ENCODE assay signal across 8 cellular contexts in the genomic region with DNA sequence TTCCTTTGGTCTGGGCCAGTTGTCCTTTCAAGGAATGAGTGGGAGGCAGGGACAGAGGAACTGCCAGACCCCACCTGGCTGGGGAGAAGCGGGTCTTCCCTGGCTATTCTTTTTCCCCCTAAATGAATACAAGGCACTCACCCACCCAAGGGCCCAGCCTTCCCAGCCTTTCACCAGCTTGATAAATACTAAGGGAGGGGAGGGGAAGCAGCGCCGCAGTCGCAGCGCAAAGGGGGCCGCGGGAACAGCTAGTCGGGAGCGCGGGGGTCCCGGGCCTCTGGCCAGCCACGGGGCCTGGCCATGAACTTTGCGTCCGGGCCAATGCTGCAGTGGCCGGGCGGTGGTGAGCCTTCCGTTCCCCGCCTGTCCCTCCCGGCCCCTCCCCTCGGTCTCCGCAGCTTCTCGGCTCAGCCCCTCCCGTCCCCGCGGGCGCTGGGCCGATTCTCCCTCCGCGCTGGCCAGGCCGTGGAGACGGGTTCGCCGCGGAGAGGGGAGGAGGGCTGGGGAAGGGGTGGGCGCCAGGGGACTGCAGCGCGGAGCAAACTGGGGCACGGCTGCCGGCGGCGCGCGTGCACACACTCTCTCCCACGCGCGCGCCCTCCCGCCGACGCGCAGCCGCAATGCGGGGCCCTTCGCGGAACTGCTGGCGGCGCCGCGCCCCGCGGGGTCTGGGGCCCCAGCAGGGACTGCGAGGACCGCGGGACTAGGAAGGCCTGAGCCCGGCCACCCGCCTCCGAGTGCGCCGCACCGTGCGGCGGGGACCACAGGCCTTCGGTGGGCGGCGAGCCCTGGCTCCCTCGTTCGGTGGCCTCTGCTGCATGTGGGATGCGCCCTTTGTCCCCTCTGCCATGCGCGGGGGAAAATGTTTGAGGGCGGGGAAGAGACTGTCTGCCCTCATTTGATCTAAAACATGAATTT.
DNase-seq lines count a peak whose midpoint lies in the region; ATAC-seq and TF ChIP-seq lines count a peak whose summit lies in the region.

No MANE protein-coding gene starts in this region.

- H3K36me3 Mint-ChIP-seq in progenitor cell of endocrine pancreas (ENCODE audit: insufficient read depth) = no peaks in the 10 kb centered on the region

- ATAC-seq in HCT116 (peak; percentile 64), SK-N-SH treated with all-trans-retinoic acid at 6 μM for 48 hours (peak; percentile 72), GM21723 (IDR thresholded peaks at IDR 0.05; ENCODE audit: unreplicated experiment) (no peak), GM18502 (IDR thresholded peaks at IDR 0.05; ENCODE audit: poor library complexity, unreplicated experiment) (no peak)

- RAD21 ChIA-PET in HCT116 (lab: Charles Lee; ENCODE audit: low non-redundant PET in 1 of 2, low total read pairs in 2 of 2, uncharacterized antibody in 2 of 2, unreplicated experiment in 2 of 2) = no interaction called here

- H3K27me3 ChIP-seq in ACC112 (ENCODE audit: insufficient read depth, low read length) (peaks cover 32% of the 10 kb centered on the region), HCT116 (ENCODE audit: insufficient read depth, low read length) (no peaks in the 10 kb centered on the region)

- H2AFZ ChIP-seq in ACC112 (ENCODE audit: low read length, unreplicated experiment) = peak overlapping the region; percentile 57
- no peak overlapping the region for H2AFZ ChIP-seq in HCT116 (ENCODE audit: low read depth, low read length, poor library complexity, severe bottlenecking)

- POLR2A ChIA-PET in HCT116 (lab: Charles Lee) = no interaction called here

- H3K9ac ChIP-seq in HCT116 (ENCODE audit: low read length) = no peak overlapping the region

- H3K4me1 Mint-ChIP-seq in progenitor cell of endocrine pancreas (ENCODE audit: low read depth) = no peaks in the 10 kb centered on the region

- DNase-seq in HCT116 (ENCODE audit: low read depth, low spot score) (no peak), anterior cingulate cortex (lab: John Stamatoyannopoulos, UW) (peak in 55 of 58 donors; percentile 15 to 86 (median 65)), hepatic stellate cell (ENCODE audit: low spot score) (peak; percentile 51), progenitor cell of endocrine pancreas (ENCODE audit: low spot score, unreplicated experiment) (peak; percentile 69)

- peak overlapping the region; percentile 75 for H3K4me3 Mint-ChIP-seq in progenitor cell of endocrine pancreas (ENCODE audit: low read depth)

- no peak for TF ChIP-seq POLR2A in HCT116 (IDR thresholded peaks at IDR 0.05; ENCODE audit: borderline replicate concordance, extremely low read depth, insufficient read depth, insufficient read length)

- peak overlapping the region; percentile 91 for H3K27ac Mint-ChIP-seq in progenitor cell of endocrine pancreas

- intact Hi-C loops in HCT116 (cut with micrococcal nuclease) = no loop called here

- no peak for TF ChIP-seq CTCF in HCT116 (IDR thresholded peaks at IDR 0.05 in 2 of 3, conservative IDR thresholded peaks at IDR 0.05 in 1 of 3; ENCODE audit: borderline replicate concordance in 1 of 3, insufficient read depth in 1 of 3, low read depth in 2 of 3, low read length in 2 of 3)
- TF ChIP-seq CTCF in progenitor cell of endocrine pancreas (IDR thresholded peaks at IDR 0.05; ENCODE audit: unreplicated experiment) = no peak

- no peaks in the 10 kb centered on the region for H3K9me2 ChIP-seq in HCT116 (ENCODE audit: insufficient read depth)

- peak overlapping the region; percentile 52 for H3K4me2 ChIP-seq in HCT116 (ENCODE audit: low read length)

- no peaks in the 10 kb centered on the region for H3K9me3 Mint-ChIP-seq in progenitor cell of endocrine pancreas (ENCODE audit: low read depth)

- H3K4me1 ChIP-seq in ACC112 (ENCODE audit: control insufficient read depth, insufficient read depth, low read length, unreplicated experiment) (no peaks in the 10 kb centered on the region), HCT116 (ENCODE audit: control insufficient read depth in 1 of 2, insufficient read depth in 2 of 2, low read length in 2 of 2) (peaks cover 0 to 7% of the 10 kb centered on the region in 2 experiments; a peak in 1 of 4 replicates)

- H3K36me3 ChIP-seq in ACC112 (ENCODE audit: insufficient read depth, low read length) = no peaks in the 10 kb centered on the region
- no peaks in the 10 kb centered on the region for H3K36me3 ChIP-seq in HCT116 (ENCODE audit: control insufficient read depth in 1 of 2, insufficient read depth in 2 of 2, low read length in 2 of 2)

- TF ChIP-seq RAD21 in HCT116 (IDR thresholded peaks at IDR 0.05; ENCODE audit: low read depth) = no peak

- H3K4me3 ChIP-seq in ACC112 (ENCODE audit: low read depth, low read length) (peak overlapping the region; percentile 91), HCT116 (replicated peaks in 1 of 2; ENCODE audit: low read depth in 1 of 2, low read length in 2 of 2) (peak overlapping the region; percentile 4 to 23; a peak in 2 of 4 replicates)

- no peaks in the 10 kb centered on the region for H4K20me1 ChIP-seq in HCT116 (ENCODE audit: insufficient read depth)

- BruUV-seq in HCT116 (replicated peaks; lab: Mats Ljungman, UMichigan) = no TSS peak

- no peaks in the 10 kb centered on the region for H3K79me2 ChIP-seq in ACC112 (ENCODE audit: control insufficient read depth, insufficient read depth, low read length, unreplicated experiment)
- H3K79me2 ChIP-seq in HCT116 (ENCODE audit: insufficient read depth, low read length) = no peaks in the 10 kb centered on the region

- CTCF ChIA-PET in HCT116 (lab: Charles Lee) = interaction anchor here (1.0 to 1.8 kb wide), 2 partner anchors 10 to 12 kb away, joined by 3 to 6 read pairs; no protein-coding TSS in a partner anchor

- H3K27ac ChIP-seq in ACC112 (ENCODE audit: low read depth, low read length) = no peak overlapping the region
- H3K27ac ChIP-seq in HCT116 (ENCODE audit: low read depth, low read length) = no peak overlapping the region

- peaks cover 4% of the 10 kb centered on the region for H3K27me3 Mint-ChIP-seq in progenitor cell of endocrine pancreas

- no peaks in the 10 kb centered on the region for H3K9me3 ChIP-seq in HCT116 (ENCODE audit: control insufficient read depth in 1 of 2, insufficient read depth in 1 of 2, low read depth in 1 of 2, low read length in 2 of 2)

TF ChIP-seq in HCT116, 20 proteins besides CTCF, POLR2A, EP300 and RAD21 (continues in another document):
- TF ChIP-seq, protein P1, sequence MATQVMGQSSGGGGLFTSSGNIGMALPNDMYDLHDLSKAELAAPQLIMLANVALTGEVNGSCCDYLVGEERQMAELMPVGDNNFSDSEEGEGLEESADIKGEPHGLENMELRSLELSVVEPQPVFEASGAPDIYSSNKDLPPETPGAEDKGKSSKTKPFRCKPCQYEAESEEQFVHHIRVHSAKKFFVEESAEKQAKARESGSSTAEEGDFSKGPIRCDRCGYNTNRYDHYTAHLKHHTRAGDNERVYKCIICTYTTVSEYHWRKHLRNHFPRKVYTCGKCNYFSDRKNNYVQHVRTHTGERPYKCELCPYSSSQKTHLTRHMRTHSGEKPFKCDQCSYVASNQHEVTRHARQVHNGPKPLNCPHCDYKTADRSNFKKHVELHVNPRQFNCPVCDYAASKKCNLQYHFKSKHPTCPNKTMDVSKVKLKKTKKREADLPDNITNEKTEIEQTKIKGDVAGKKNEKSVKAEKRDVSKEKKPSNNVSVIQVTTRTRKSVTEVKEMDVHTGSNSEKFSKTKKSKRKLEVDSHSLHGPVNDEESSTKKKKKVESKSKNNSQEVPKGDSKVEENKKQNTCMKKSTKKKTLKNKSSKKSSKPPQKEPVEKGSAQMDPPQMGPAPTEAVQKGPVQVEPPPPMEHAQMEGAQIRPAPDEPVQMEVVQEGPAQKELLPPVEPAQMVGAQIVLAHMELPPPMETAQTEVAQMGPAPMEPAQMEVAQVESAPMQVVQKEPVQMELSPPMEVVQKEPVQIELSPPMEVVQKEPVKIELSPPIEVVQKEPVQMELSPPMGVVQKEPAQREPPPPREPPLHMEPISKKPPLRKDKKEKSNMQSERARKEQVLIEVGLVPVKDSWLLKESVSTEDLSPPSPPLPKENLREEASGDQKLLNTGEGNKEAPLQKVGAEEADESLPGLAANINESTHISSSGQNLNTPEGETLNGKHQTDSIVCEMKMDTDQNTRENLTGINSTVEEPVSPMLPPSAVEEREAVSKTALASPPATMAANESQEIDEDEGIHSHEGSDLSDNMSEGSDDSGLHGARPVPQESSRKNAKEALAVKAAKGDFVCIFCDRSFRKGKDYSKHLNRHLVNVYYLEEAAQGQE (IDR thresholded peaks at IDR 0.05; ENCODE audit: low read depth) = no peak
- TF ChIP-seq SRF (IDR thresholded peaks at IDR 0.05; ENCODE audit: low read depth) = no peak
- TF ChIP-seq FOSL1 (IDR thresholded peaks at IDR 0.05; ENCODE audit: low read depth) = no peak
- TF ChIP-seq ZFX (IDR thresholded peaks at IDR 0.05) = no peak
- no peak for TF ChIP-seq CEBPB (IDR thresholded peaks at IDR 0.05; ENCODE audit: low read depth)

TF ChIP-seq in SK-N-SH treated with all-trans-retinoic acid at 6 μM for 48 hours, 23 proteins besides CTCF, POLR2A, EP300 and RAD21:
- no peak for TF ChIP-seq ARNTL (CRISPR knock-in tag; IDR thresholded peaks at IDR 0.05; ENCODE audit: borderline replicate concordance, low read depth)

Comparison
In these comparisons a context has a peak if more than half of its experiments do, and no peak if none do; other contexts are left out.
1. ATAC-seq: peak in HCT116 (single experiment) and SK-N-SH treated with all-trans-retinoic acid at 6 μM for 48 hours (single experiment); none in GM21723 (single experiment) and GM18502 (single experiment).